29 cellular contexts compared by ENCODE assay signal in genomic region chr9:6834306-6834705, GRCh38.
"Had no signal": no experiment of that assay in that cellular context is flagged by ENCODE, and none has a peak within 500 bp of the region (broad histone marks: within the 10 kb centered on the region; RNA-seq: fewer than 3 reads in every experiment).

No MANE protein-coding gene starts in this region.

- H3K27ac ChIP-seq: ovary, parathyroid adenoma, psoas muscle, right lobe of liver, sigmoid colon, stomach, thoracic aorta, thyroid gland, tibial nerve, upper lobe of left lung, vagina had no signal

- H3K4me3 Mint-ChIP-seq: naive thymus-derived CD8-positive, alpha-beta T cell; natural killer cell treated with Interleukin-12 subunit alpha and Interleukin-12 subunit beta and Interleukin-15 and Interleukin-18, amount 100 ng/mL, for 72 hours; nephron progenitor cell; neural crest cell; stimulated activated effector memory CD8-positive, alpha-beta T cell treated with anti-CD3 and anti-CD28 coated beads, Interleukin-12 subunit alpha, Interleukin-12 subunit beta, amount 100 ng/mL, for 72 hours; stimulated activated naive B cell treated with anti-CD40 and anti-IgM and Interleukin-4, amounts not matched to agents 10 μg/mL and 1 μg/mL and 100 μg/mL, for 72 hours; stimulated activated naive CD8-positive, alpha-beta T cell treated with anti-CD3 and anti-CD28 coated beads, Interleukin-15, Interleukin-2, amounts not matched to agents 100 ng/mL and 50 ng/mL, for 24 hours had no signal

- H3K9me3 Mint-ChIP-seq: natural killer cell treated with Interleukin-12 subunit alpha and Interleukin-12 subunit beta and Interleukin-15 and Interleukin-18, amount 100 ng/mL, for 72 hours; stimulated activated effector memory CD8-positive, alpha-beta T cell treated with anti-CD3 and anti-CD28 coated beads, Interleukin-12 subunit alpha, Interleukin-12 subunit beta, amount 100 ng/mL, for 72 hours had no signal

- H3K27ac Mint-ChIP-seq: natural killer cell treated with Interleukin-12 subunit alpha and Interleukin-12 subunit beta and Interleukin-15 and Interleukin-18, amount 100 ng/mL, for 72 hours; nephron progenitor cell; progenitor cell of endocrine pancreas; stimulated activated effector memory CD8-positive, alpha-beta T cell treated with anti-CD3 and anti-CD28 coated beads, Interleukin-12 subunit alpha, Interleukin-12 subunit beta, amount 100 ng/mL, for 72 hours; stimulated activated naive CD8-positive, alpha-beta T cell treated with anti-CD3 and anti-CD28 coated beads, Interleukin-15, Interleukin-2, amounts not matched to agents 100 ng/mL and 50 ng/mL, for 24 hours had no signal

- FAIRE-seq: small intestine, urothelium cell line had no signal

- ATAC-seq: naive thymus-derived CD8-positive, alpha-beta T cell; natural killer cell treated with Interleukin-12 subunit alpha and Interleukin-12 subunit beta and Interleukin-15 and Interleukin-18, amount 100 ng/mL, for 72 hours; right cardiac atrium; right lobe of liver; stimulated activated effector memory CD8-positive, alpha-beta T cell treated with anti-CD3 and anti-CD28 coated beads, Interleukin-12 subunit alpha, Interleukin-12 subunit beta, amount 100 ng/mL, for 72 hours; stimulated activated naive B cell treated with anti-CD40 and anti-IgM and Interleukin-4, amounts not matched to agents 10 μg/mL and 1 μg/mL and 100 μg/mL, for 72 hours had no signal

- H3K27me3 Mint-ChIP-seq: naive thymus-derived CD8-positive, alpha-beta T cell; natural killer cell treated with Interleukin-12 subunit alpha and Interleukin-12 subunit beta and Interleukin-15 and Interleukin-18, amount 100 ng/mL, for 72 hours; progenitor cell of endocrine pancreas; stimulated activated naive B cell treated with anti-CD40 and anti-IgM and Interleukin-4, amounts not matched to agents 10 μg/mL and 1 μg/mL and 100 μg/mL, for 72 hours; stimulated activated naive CD8-positive, alpha-beta T cell treated with anti-CD3 and anti-CD28 coated beads, Interleukin-15, Interleukin-2, amounts not matched to agents 100 ng/mL and 50 ng/mL, for 24 hours had no signal

- H3K27me3 ChIP-seq: ovary, right lobe of liver, sigmoid colon, stomach, thyroid gland, tibial nerve, upper lobe of left lung, vagina had no signal

- H2AFZ ChIP-seq: parathyroid adenoma had no signal

- H3K36me3 ChIP-seq: ovary had no signal

- H3K4me1 Mint-ChIP-seq: nephron progenitor cell, neural crest cell had no signal

- H3K9me3 ChIP-seq: ovary, right lobe of liver, sigmoid colon, thoracic aorta, thyroid gland, upper lobe of left lung, vagina had no signal

- H3K4me1 ChIP-seq: parathyroid adenoma, psoas muscle, right lobe of liver, sigmoid colon, thyroid gland, upper lobe of left lung, vagina had no signal

- H3K79me2 ChIP-seq: parathyroid adenoma had no signal

- DNase-seq: naive thymus-derived CD8-positive, alpha-beta T cell; nephron progenitor cell; occipital lobe; ovary; posterior cingulate gyrus; psoas muscle; right lobe of liver; sigmoid colon; small intestine; stimulated activated CD4-positive, alpha-beta T cell treated with anti-CD3 and anti-CD28 coated beads, Interleukin-15, amount 100 ng/mL, for 24 hours; stimulated activated CD4-positive, alpha-beta T cell treated with anti-CD3 and anti-CD28 coated beads, Interleukin-2, amount 100 ng/mL, for 24 hours; stimulated activated CD4-positive, alpha-beta T cell treated with anti-CD3 and anti-CD28 coated beads, Interleukin-2, amount 100 ng/mL, for 48 hours; stimulated activated CD4-positive, alpha-beta T cell treated with anti-CD3 and anti-CD28 coated beads, Interleukin-4, amount 100 ng/mL, for 24 hours; stimulated activated naive B cell treated with anti-CD40 and anti-IgM and Interleukin-4, amounts not matched to agents 10 μg/mL and 1 μg/mL and 100 μg/mL, for 72 hours; stimulated activated naive CD4-positive, alpha-beta T cell treated with Interleukin-2 at 50 U/mL for 16 hours; stomach; thyroid gland had no signal

- H3K9ac ChIP-seq: parathyroid adenoma had no signal

- H3K4me3 ChIP-seq: ovary, psoas muscle, right lobe of liver, sigmoid colon, stomach, thoracic aorta, thyroid gland, tibial nerve, upper lobe of left lung, vagina had no signal
